In genomic region chr9:123425261-123425821, GRCh38 we compare ENCODE assay signal across 25 cellular contexts.
DNase-seq lines count a peak whose midpoint lies in the region; ATAC-seq and TF ChIP-seq lines count a peak whose summit lies in the region.
"Had no signal": no experiment of that assay in that cellular context is flagged by ENCODE, and none has a peak within 500 bp of the region (broad histone marks: within the 10 kb centered on the region; RNA-seq: fewer than 3 reads in every experiment).

No MANE protein-coding gene starts in this region.

- H3K79me1 ChIP-seq in neuronal stem cell (ENCODE audit: low read depth, low read length), result no peaks in the 10 kb centered on the region

- H2BK5ac ChIP-seq in neuronal stem cell (ENCODE audit: low read length), result no peak overlapping the region

- H3K4me1 ChIP-seq in heart right ventricle, result no peaks in the 10 kb centered on the region
- H3K4me1 ChIP-seq in right atrium auricular region, result no peaks in the 10 kb centered on the region
- H3K4me1 ChIP-seq in neuronal stem cell (ENCODE audit: control insufficient read depth in 2 of 2, insufficient read depth in 1 of 2, low read depth in 1 of 2, low read length in 2 of 2), result peaks cover 23 to 34% of the 10 kb centered on the region in 2 donors
- H3K4me1 ChIP-seq: body of pancreas, colonic mucosa, SJCRH30, tibial artery had no signal

- no peaks in the 10 kb centered on the region for H3K4me1 Mint-ChIP-seq in activated CD4-positive, alpha-beta T cell treated with anti-CD3 and anti-CD28 coated beads, Interleukin-2, amount 10 ng/mL, durations not matched to agents 24 days and 14 days
- H3K4me1 Mint-ChIP-seq: activated CD4-positive, alpha-beta T cell treated with anti-CD3 and anti-CD28 coated beads, Interleukin-2, amount 10 ng/mL, durations not matched to agents 7 days and 5 days; natural killer cell had no signal

- H3K27ac Mint-ChIP-seq in activated CD4-positive, alpha-beta T cell treated with anti-CD3 and anti-CD28 coated beads, Interleukin-2, amount 10 ng/mL, durations not matched to agents 24 days and 14 days, result no peak overlapping the region
- H3K27ac Mint-ChIP-seq: activated CD4-positive, alpha-beta T cell treated with anti-CD3 and anti-CD28 coated beads, Interleukin-2, amount 10 ng/mL, durations not matched to agents 7 days and 5 days; activated naive CD8-positive, alpha-beta T cell treated with anti-CD3 and anti-CD28 coated beads, Interleukin-2, amount 10 ng/mL, durations not matched to agents 7 days and 5 days; mesothelial cell of epicardium; natural killer cell; progenitor cell of endocrine pancreas had no signal

- no peak overlapping the region for H2BK12ac ChIP-seq in neuronal stem cell (ENCODE audit: low read length)

- H2AK5ac ChIP-seq in neuronal stem cell (ENCODE audit: low read depth, low read length), result no peak overlapping the region

- H3K4me3 ChIP-seq in heart right ventricle (no peak overlapping the region), right atrium auricular region (no peak overlapping the region), neuronal stem cell (ENCODE audit: low read length in 2 of 2) (no peak overlapping the region)
- H3K4me3 ChIP-seq: BLaER1, body of pancreas, colonic mucosa, SJCRH30, tibial artery had no signal

- H3K27me3 Mint-ChIP-seq in activated CD4-positive, alpha-beta T cell treated with anti-CD3 and anti-CD28 coated beads, Interleukin-2, amount 10 ng/mL, durations not matched to agents 24 days and 14 days, result no peaks in the 10 kb centered on the region
- H3K27me3 Mint-ChIP-seq: activated CD4-positive, alpha-beta T cell treated with anti-CD3 and anti-CD28 coated beads, Interleukin-2, amount 10 ng/mL, durations not matched to agents 7 days and 5 days; activated naive CD8-positive, alpha-beta T cell treated with anti-CD3 and anti-CD28 coated beads, Interleukin-2, amount 10 ng/mL, durations not matched to agents 7 days and 5 days had no signal

- peak overlapping the region in 3 of 10 donors; percentile 8 to 39 (median 9) for H3K27ac ChIP-seq in heart right ventricle
- H3K27ac ChIP-seq in right atrium auricular region, result no peak overlapping the region
- no peak overlapping the region for H3K27ac ChIP-seq in neuronal stem cell (replicated peaks; ENCODE audit: low read length)
- H3K27ac ChIP-seq: BLaER1, body of pancreas, colonic mucosa, HL-60, SJCRH30, tibial artery had no signal

- DNase-seq in heart right ventricle (no peak), right atrium auricular region (ENCODE audit: low spot score) (no peak), head of caudate nucleus (peak in 30 of 42 donors; percentile 12 to 74 (median 42)), neuronal stem cell (ENCODE audit: low spot score) (no peak), HPDE6-E6E7 (ENCODE audit: extremely low spot score) (no peak), AG08395 (ENCODE audit: low spot score) (no peak), NCI-H146 treated with DMSO at 0.1 percent for 48 hours (lab: John Stamatoyannopoulos, UW; ENCODE audit: unreplicated experiment) (no peak)
- no peak for DNase-seq in activated CD4-positive, alpha-beta T cell treated with anti-CD3 and anti-CD28 coated beads, Interleukin-2, amount 10 ng/mL, durations not matched to agents 24 days and 14 days
- DNase-seq: activated CD4-positive, alpha-beta T cell treated with anti-CD3 and anti-CD28 coated beads, Interleukin-2, amount 10 ng/mL, durations not matched to agents 7 days and 5 days; activated naive CD8-positive, alpha-beta T cell treated with anti-CD3 and anti-CD28 coated beads, Interleukin-2, amount 10 ng/mL, durations not matched to agents 7 days and 5 days; body of pancreas; Calu3; colonic mucosa; GOT3; natural killer cell; NCI-H1105; NCI-H2081; SJCRH30; small intestine; stimulated activated naive CD4-positive, alpha-beta T cell treated with Interleukin-2 at 50 U/mL for 16 hours had no signal

- no peak overlapping the region for H4K8ac ChIP-seq in neuronal stem cell (ENCODE audit: low read depth, low read length)

- H2BK120ac ChIP-seq in neuronal stem cell (ENCODE audit: low read depth, low read length), result no peak overlapping the region

- no peaks in the 10 kb centered on the region for H3K36me3 Mint-ChIP-seq in activated CD4-positive, alpha-beta T cell treated with anti-CD3 and anti-CD28 coated beads, Interleukin-2, amount 10 ng/mL, durations not matched to agents 24 days and 14 days (ENCODE audit: low read depth)
- H3K36me3 Mint-ChIP-seq: natural killer cell had no signal

- H3K36me3 ChIP-seq in heart right ventricle, result peaks cover 0 to 36% (median 3%) of the 10 kb centered on the region in 9 donors
- no peaks in the 10 kb centered on the region for H3K36me3 ChIP-seq in right atrium auricular region
- H3K36me3 ChIP-seq in neuronal stem cell (replicated peaks in 1 of 2; ENCODE audit: control insufficient read depth in 2 of 2, insufficient read depth in 2 of 2, low read length in 2 of 2), result peaks cover 0 to 2% of the 10 kb centered on the region in 2 donors
- H3K36me3 ChIP-seq: colonic mucosa had no signal

- H3K4me3 Mint-ChIP-seq in activated CD4-positive, alpha-beta T cell treated with anti-CD3 and anti-CD28 coated beads, Interleukin-2, amount 10 ng/mL, durations not matched to agents 24 days and 14 days, result no peak overlapping the region
- H3K4me3 Mint-ChIP-seq: activated CD4-positive, alpha-beta T cell treated with anti-CD3 and anti-CD28 coated beads, Interleukin-2, amount 10 ng/mL, durations not matched to agents 7 days and 5 days; activated naive CD8-positive, alpha-beta T cell treated with anti-CD3 and anti-CD28 coated beads, Interleukin-2, amount 10 ng/mL, durations not matched to agents 7 days and 5 days; mesothelial cell of epicardium; natural killer cell had no signal

- H3K4me2 ChIP-seq in neuronal stem cell (ENCODE audit: insufficient read depth, low read length, poor library complexity, severe bottlenecking), result no peak overlapping the region
- H3K4me2 ChIP-seq: BLaER1 had no signal

- no peak overlapping the region for H3K14ac ChIP-seq in neuronal stem cell (ENCODE audit: low read length)

- no peak overlapping the region for H3K23ac ChIP-seq in neuronal stem cell (ENCODE audit: low read depth, low read length, poor library complexity)

- H3K27me3 ChIP-seq in heart right ventricle (no peaks in the 10 kb centered on the region), right atrium auricular region (no peaks in the 10 kb centered on the region), neuronal stem cell (ENCODE audit: control insufficient read depth in 3 of 3, insufficient read depth in 3 of 3, low read depth in 1 of 3, low read length in 3 of 3) (no peaks in the 10 kb centered on the region)
- H3K27me3 ChIP-seq: body of pancreas, colonic mucosa, SJCRH30, tibial artery had no signal

- peak in 6 of 8 donors; percentile 26 to 75 (median 47) for ATAC-seq in heart right ventricle
- ATAC-seq: body of pancreas, natural killer cell had no signal

- H3K9me3 ChIP-seq in heart right ventricle, result peaks cover 0 to 17% (median 0%) of the 10 kb centered on the region in 11 donors
- no peaks in the 10 kb centered on the region for H3K9me3 ChIP-seq in right atrium auricular region
- no peaks in the 10 kb centered on the region for H3K9me3 ChIP-seq in neuronal stem cell (replicated peaks in 1 of 2; ENCODE audit: control insufficient read depth in 2 of 2, insufficient read depth in 1 of 2, low read depth in 1 of 2, low read length in 2 of 2)
- H3K9me3 ChIP-seq: body of pancreas, colonic mucosa, SJCRH30, tibial artery had no signal

- peak overlapping the region; percentile 31 for H2AFZ ChIP-seq in neuronal stem cell (ENCODE audit: low read length)

- H3K4ac ChIP-seq in neuronal stem cell (ENCODE audit: low read length), result no peak overlapping the region

- intact Hi-C loops in heart right ventricle (cut with DNase I) (loop anchor here in 1 of 10 donors (10.0 kb wide), 1 partner anchor 619 kb away; no protein-coding TSS in a partner anchor), head of caudate nucleus (cut with DNase I) (no loop called here)
- intact Hi-C loops in activated CD4-positive, alpha-beta T cell treated with anti-CD3 and anti-CD28 coated beads, Interleukin-2, amount 10 ng/mL, durations not matched to agents 24 days and 14 days (cut with micrococcal nuclease), result no loop called here

- no peak for TF ChIP-seq CTCF in heart right ventricle (IDR thresholded peaks at IDR 0.05)
- no peak for TF ChIP-seq CTCF in right atrium auricular region (IDR thresholded peaks at IDR 0.05)

- peak overlapping the region; percentile 14 for H3K9ac ChIP-seq in neuronal stem cell (ENCODE audit: low read depth, low read length, poor library complexity)
- H3K9ac ChIP-seq: BLaER1 had no signal

- no peaks in the 10 kb centered on the region for H3K9me3 Mint-ChIP-seq in activated CD4-positive, alpha-beta T cell treated with anti-CD3 and anti-CD28 coated beads, Interleukin-2, amount 10 ng/mL, durations not matched to agents 24 days and 14 days
- H3K9me3 Mint-ChIP-seq: activated CD4-positive, alpha-beta T cell treated with anti-CD3 and anti-CD28 coated beads, Interleukin-2, amount 10 ng/mL, durations not matched to agents 7 days and 5 days; natural killer cell had no signal

- H4K91ac ChIP-seq in neuronal stem cell (ENCODE audit: low read depth, low read length, poor library complexity), result no peak overlapping the region

- WGBS in heart right ventricle, 2 donors, result 81 to 89% methylated on average over 20 of the region's 20 CpGs
- no CpG with 5 or more reads among the region's 20 CpGs for WGBS in neuronal stem cell (ENCODE audit: extremely low coverage in 2 of 2, insufficient read length in 2 of 2, insufficient replicate concordance in 1 of 2), 2 donors

- H3K18ac ChIP-seq in neuronal stem cell (ENCODE audit: low read length), result peak overlapping the region; percentile 2

- H2BK15ac ChIP-seq in neuronal stem cell (ENCODE audit: low read length), result no peak overlapping the region

Comparison
In these comparisons a context has a peak if more than half of its experiments do, and no peak if none do; other contexts are left out.
1. DNase-seq: peak in head of caudate nucleus (30 of 42); none in heart right ventricle (0 of 2), right atrium auricular region (single experiment), neuronal stem cell (single experiment), HPDE6-E6E7 (single experiment), AG08395 (single experiment), activated CD4-positive, alpha-beta T cell treated with anti-CD3 and anti-CD28 coated beads, Interleukin-2, amount 10 ng/mL, durations not matched to agents 24 days and 14 days (single experiment) and NCI-H146 treated with DMSO at 0.1 percent for 48 hours (single experiment).